In the genomic region with DNA sequence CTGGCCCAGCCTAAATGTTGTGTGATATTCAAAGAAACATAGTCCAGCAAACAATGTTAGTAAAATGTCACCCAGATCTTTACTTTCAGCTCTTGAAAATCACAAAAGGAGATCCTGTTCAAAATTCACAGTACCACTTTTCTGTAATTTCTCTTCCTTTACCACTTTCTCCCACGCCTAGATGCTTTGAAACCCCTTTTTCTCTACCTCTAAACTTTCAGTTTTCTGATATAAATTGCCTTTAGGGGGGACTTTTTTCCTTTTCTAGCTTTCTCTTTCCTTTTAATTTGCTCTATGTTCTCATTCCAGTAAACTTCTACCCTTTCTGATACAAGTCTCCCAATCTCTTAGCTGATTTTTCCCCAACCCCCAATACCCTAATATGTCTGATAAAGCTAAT, we compare ENCODE assay signal across 22 cellular contexts.
DNase-seq lines count a peak whose midpoint lies in the region; ATAC-seq and TF ChIP-seq lines count a peak whose summit lies in the region.
"Had no signal": no experiment of that assay in that cellular context is flagged by ENCODE, and none has a peak within 500 bp of the region (broad histone marks: within the 10 kb centered on the region; RNA-seq: fewer than 3 reads in every experiment).

No MANE protein-coding gene starts in this region.

- peak; percentile 11 for DNase-seq in GM13977 (ENCODE audit: low spot score)
- no peak for DNase-seq in WTC11 (ENCODE audit: low spot score)
- no peak for DNase-seq in SHP77 (lab: John Stamatoyannopoulos, UW)
- no peak for DNase-seq in right lobe of liver
- DNase-seq in NCI-H1417 treated with DMSO at 0.1 percent for 48 hours (lab: John Stamatoyannopoulos, UW): no peak
- DNase-seq: ACHN; BE2C; C1 segment of cervical spinal cord; CD4-positive, CD25-positive, alpha-beta regulatory T cell; CD8-positive, alpha-beta memory T cell; COR-L47; DMS 273 treated with DMSO at 0.1 percent for 48 hours; DMS53; DND-41; EL; IMR-90 had no signal

- no peaks in the 10 kb centered on the region for H3K27me3 Mint-ChIP-seq in WTC11 (ENCODE audit: low read depth)
- H3K27me3 Mint-ChIP-seq: CD4-positive, CD25-positive, alpha-beta regulatory T cell; CD8-positive, alpha-beta memory T cell had no signal

- H3K4me3 Mint-ChIP-seq in WTC11: no peak overlapping the region
- H3K4me3 Mint-ChIP-seq: CD4-positive, CD25-positive, alpha-beta regulatory T cell; CD8-positive, alpha-beta memory T cell had no signal

- peak overlapping the region; percentile 47 for H3K27ac Mint-ChIP-seq in WTC11
- H3K27ac Mint-ChIP-seq: CD4-positive, CD25-positive, alpha-beta regulatory T cell; CD8-positive, alpha-beta memory T cell had no signal

- CTCF ChIA-PET in WTC11 (lab: Charles Lee): interaction anchor here (1.2 kb wide), 1 partner anchor 12 kb away, joined by 4 read pairs; no protein-coding TSS in a partner anchor

- H3K9me3 ChIP-seq in right lobe of liver: no peaks in the 10 kb centered on the region
- H3K9me3 ChIP-seq: BE2C, HAP-1 had no signal

- TF ChIP-seq POLR2A in right lobe of liver (IDR thresholded peaks at IDR 0.05): no peak

- TF ChIP-seq CTCF in GM13977 (IDR thresholded peaks at IDR 0.05; ENCODE audit: extremely low read depth, insufficient read depth, missing control alignments): no peak
- no peak for TF ChIP-seq CTCF in WTC11 (IDR thresholded peaks at IDR 0.05)
- no peak for TF ChIP-seq CTCF in right lobe of liver (IDR thresholded peaks at IDR 0.05)

- H3K4me3 ChIP-seq in right lobe of liver: no peak overlapping the region
- H3K4me3 ChIP-seq: HAP-1, K562 had no signal

- peaks cover 9% of the 10 kb centered on the region for H3K9me3 Mint-ChIP-seq in WTC11

- H3K36me3 ChIP-seq in right lobe of liver: no peaks in the 10 kb centered on the region
- H3K36me3 ChIP-seq: BE2C, HAP-1 had no signal

- intact Hi-C loops in right lobe of liver (cut with DNase I): no loop called here

- 53% methylated on average over 1 of the region's 1 CpG for WGBS in right lobe of liver (ENCODE audit: insufficient coverage, low coverage, low lambda C conversion rate, missing lambda C conversion rate)

- POLR2A ChIA-PET in WTC11 (lab: Charles Lee): no interaction called here

- no peak overlapping the region for H3K27ac ChIP-seq in right lobe of liver
- H3K27ac ChIP-seq: HL-60 had no signal

- in situ Hi-C loops in GM13977 (cut with MboI; ENCODE audit: low pct_unique_long_range_greater_than_20kb, low sequenced_read_pairs, unreplicated experiment): no loop called here

- H3K4me1 Mint-ChIP-seq in WTC11: peaks cover 34% of the 10 kb centered on the region
- H3K4me1 Mint-ChIP-seq: CD4-positive, CD25-positive, alpha-beta regulatory T cell; CD8-positive, alpha-beta memory T cell had no signal

- ATAC-seq in GM19395 (IDR thresholded peaks at IDR 0.05; ENCODE audit: unreplicated experiment) (peak; percentile 64), HG02623 (IDR thresholded peaks at IDR 0.05; ENCODE audit: unreplicated experiment) (peak; percentile 70), WTC11 (no peak), right lobe of liver (no peak), GM19328 (IDR thresholded peaks at IDR 0.05; ENCODE audit: unreplicated experiment) (no peak)
- ATAC-seq: K562 had no signal

- no peaks in the 10 kb centered on the region for H3K36me3 Mint-ChIP-seq in WTC11
- H3K36me3 Mint-ChIP-seq: CD4-positive, CD25-positive, alpha-beta regulatory T cell had no signal

- no peaks in the 10 kb centered on the region for H3K4me1 ChIP-seq in right lobe of liver
- H3K4me1 ChIP-seq: BE2C had no signal

- no peaks in the 10 kb centered on the region for H3K27me3 ChIP-seq in right lobe of liver
- H3K27me3 ChIP-seq: BE2C had no signal

TF ChIP-seq in WTC11, 78 proteins besides CTCF, POLR2A, EP300 and RAD21 (continues in another document):
- no peak for TF ChIP-seq TP53 (CRISPR knock-in tag; IDR thresholded peaks at IDR 0.05)
- TF ChIP-seq JUN (CRISPR knock-in tag; IDR thresholded peaks at IDR 0.05): no peak
- TF ChIP-seq ZNF219 (CRISPR knock-in tag; IDR thresholded peaks at IDR 0.05; ENCODE audit: borderline replicate concordance): no peak
- TF ChIP-seq HMGXB4 (CRISPR knock-in tag; IDR thresholded peaks at IDR 0.05): no peak
- TF ChIP-seq, protein P1, sequence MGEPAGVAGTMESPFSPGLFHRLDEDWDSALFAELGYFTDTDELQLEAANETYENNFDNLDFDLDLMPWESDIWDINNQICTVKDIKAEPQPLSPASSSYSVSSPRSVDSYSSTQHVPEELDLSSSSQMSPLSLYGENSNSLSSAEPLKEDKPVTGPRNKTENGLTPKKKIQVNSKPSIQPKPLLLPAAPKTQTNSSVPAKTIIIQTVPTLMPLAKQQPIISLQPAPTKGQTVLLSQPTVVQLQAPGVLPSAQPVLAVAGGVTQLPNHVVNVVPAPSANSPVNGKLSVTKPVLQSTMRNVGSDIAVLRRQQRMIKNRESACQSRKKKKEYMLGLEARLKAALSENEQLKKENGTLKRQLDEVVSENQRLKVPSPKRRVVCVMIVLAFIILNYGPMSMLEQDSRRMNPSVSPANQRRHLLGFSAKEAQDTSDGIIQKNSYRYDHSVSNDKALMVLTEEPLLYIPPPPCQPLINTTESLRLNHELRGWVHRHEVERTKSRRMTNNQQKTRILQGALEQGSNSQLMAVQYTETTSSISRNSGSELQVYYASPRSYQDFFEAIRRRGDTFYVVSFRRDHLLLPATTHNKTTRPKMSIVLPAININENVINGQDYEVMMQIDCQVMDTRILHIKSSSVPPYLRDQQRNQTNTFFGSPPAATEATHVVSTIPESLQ (CRISPR knock-in tag; IDR thresholded peaks at IDR 0.05): no peak
- TF ChIP-seq, protein P2, sequence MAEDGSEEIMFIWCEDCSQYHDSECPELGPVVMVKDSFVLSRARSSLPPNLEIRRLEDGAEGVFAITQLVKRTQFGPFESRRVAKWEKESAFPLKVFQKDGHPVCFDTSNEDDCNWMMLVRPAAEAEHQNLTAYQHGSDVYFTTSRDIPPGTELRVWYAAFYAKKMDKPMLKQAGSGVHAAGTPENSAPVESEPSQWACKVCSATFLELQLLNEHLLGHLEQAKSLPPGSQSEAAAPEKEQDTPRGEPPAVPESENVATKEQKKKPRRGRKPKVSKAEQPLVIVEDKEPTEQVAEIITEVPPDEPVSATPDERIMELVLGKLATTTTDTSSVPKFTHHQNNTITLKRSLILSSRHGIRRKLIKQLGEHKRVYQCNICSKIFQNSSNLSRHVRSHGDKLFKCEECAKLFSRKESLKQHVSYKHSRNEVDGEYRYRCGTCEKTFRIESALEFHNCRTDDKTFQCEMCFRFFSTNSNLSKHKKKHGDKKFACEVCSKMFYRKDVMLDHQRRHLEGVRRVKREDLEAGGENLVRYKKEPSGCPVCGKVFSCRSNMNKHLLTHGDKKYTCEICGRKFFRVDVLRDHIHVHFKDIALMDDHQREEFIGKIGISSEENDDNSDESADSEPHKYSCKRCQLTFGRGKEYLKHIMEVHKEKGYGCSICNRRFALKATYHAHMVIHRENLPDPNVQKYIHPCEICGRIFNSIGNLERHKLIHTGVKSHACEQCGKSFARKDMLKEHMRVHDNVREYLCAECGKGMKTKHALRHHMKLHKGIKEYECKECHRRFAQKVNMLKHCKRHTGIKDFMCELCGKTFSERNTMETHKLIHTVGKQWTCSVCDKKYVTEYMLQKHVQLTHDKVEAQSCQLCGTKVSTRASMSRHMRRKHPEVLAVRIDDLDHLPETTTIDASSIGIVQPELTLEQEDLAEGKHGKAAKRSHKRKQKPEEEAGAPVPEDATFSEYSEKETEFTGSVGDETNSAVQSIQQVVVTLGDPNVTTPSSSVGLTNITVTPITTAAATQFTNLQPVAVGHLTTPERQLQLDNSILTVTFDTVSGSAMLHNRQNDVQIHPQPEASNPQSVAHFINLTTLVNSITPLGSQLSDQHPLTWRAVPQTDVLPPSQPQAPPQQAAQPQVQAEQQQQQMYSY (CRISPR knock-in tag; IDR thresholded peaks at IDR 0.05): no peak
- TF ChIP-seq ZNF425 (CRISPR knock-in tag; conservative IDR thresholded peaks at IDR 0.05): no peak
- TF ChIP-seq, protein P3, sequence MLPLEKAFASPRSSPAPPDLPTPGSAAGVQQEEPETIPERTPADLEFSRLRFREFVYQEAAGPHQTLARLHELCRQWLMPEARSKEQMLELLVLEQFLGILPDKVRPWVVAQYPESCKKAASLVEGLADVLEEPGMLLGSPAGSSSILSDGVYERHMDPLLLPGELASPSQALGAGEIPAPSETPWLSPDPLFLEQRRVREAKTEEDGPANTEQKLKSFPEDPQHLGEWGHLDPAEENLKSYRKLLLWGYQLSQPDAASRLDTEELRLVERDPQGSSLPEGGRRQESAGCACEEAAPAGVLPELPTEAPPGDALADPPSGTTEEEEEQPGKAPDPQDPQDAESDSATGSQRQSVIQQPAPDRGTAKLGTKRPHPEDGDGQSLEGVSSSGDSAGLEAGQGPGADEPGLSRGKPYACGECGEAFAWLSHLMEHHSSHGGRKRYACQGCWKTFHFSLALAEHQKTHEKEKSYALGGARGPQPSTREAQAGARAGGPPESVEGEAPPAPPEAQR (CRISPR knock-in tag; IDR thresholded peaks at IDR 0.05): no peak

Comparison
In these comparisons a context has a peak if more than half of its experiments do, and no peak if none do; other contexts are left out.
1. ATAC-seq: peak in GM19395 (single experiment) and HG02623 (single experiment); none in WTC11 (single experiment), right lobe of liver (0 of 4) and GM19328 (single experiment).